Comparison of ENCODE assay signal across 1 cellular context in genomic region chr9:121997791-121998190, GRCh38.
TF ChIP-seq lines count a peak whose summit lies in the region.

No MANE protein-coding gene starts in this region.

TF ChIP-seq in endothelial cell of umbilical vein, 7 proteins besides CTCF, POLR2A, EP300 and RAD21 (continued from another document):
- TF ChIP-seq POLR2AphosphoS5 (IDR thresholded peaks at IDR 0.05; ENCODE audit: insufficient read depth, low read depth, low read length) (no peak), MYC (IDR thresholded peaks at IDR 0.05; ENCODE audit: low read depth, low read length) (no peak), MAX (IDR thresholded peaks at IDR 0.05; ENCODE audit: insufficient read depth, insufficient read length) (no peak), FOS (IDR thresholded peaks at IDR 0.05; ENCODE audit: borderline replicate concordance, insufficient read depth, low read length) (no peak), GATA2 (IDR thresholded peaks at IDR 0.05; ENCODE audit: insufficient read depth, insufficient read length, low read depth, low read length) (no peak)
